21 cellular contexts compared by ENCODE assay signal in genomic region chr2:163198007-163198406, GRCh38.
"Had no signal": no experiment of that assay in that cellular context is flagged by ENCODE, and none has a peak within 500 bp of the region (broad histone marks: within the 10 kb centered on the region; RNA-seq: fewer than 3 reads in every experiment).

No MANE protein-coding gene starts in this region.

- DNase-seq: activated CD4-positive, alpha-beta memory T cell treated with anti-CD3 and anti-CD28 coated beads, Interleukin-2, amount 10 ng/mL, durations not matched to agents 7 days and 5 days; activated CD4-positive, alpha-beta T cell treated with anti-CD3 and anti-CD28 coated beads for 36 hours; activated CD4-positive, alpha-beta T cell treated with anti-CD3 and anti-CD28 coated beads, Interleukin-2, amount 50 U/mL, for 1 hour; activated gamma-delta T cell; activated naive CD4-positive, alpha-beta T cell treated with anti-CD3 and anti-CD28 coated beads for 36 hours; activated T-cell treated with anti-CD3 and anti-CD28 coated beads for 4 hours; activated T-cell treated with anti-CD3 and anti-CD28 coated beads, Interleukin-2, amount 50 U/mL, for 48 hours; amygdala; cerebellar nuclear complex; Kasumi-1; NCI-H187; NCI-H2171; NCI-H226; NCI-H510A treated with DMSO at 0.1 percent for 48 hours; PC-3; SHP77 treated with DMSO at 0.1 percent for 48 hours; T-helper 17 cell; T-helper 9 cell had no signal

- FAIRE-seq: colon, RCC 7860 had no signal

- H3K27ac ChIP-seq: cardiac muscle cell had no signal

- H3K27me3 ChIP-seq: cardiac muscle cell had no signal

- H3K4me3 ChIP-seq: cardiac muscle cell had no signal

- H3K36me3 ChIP-seq: cardiac muscle cell had no signal
